ENCODE assay signal across 28 cellular contexts in the genomic region with DNA sequence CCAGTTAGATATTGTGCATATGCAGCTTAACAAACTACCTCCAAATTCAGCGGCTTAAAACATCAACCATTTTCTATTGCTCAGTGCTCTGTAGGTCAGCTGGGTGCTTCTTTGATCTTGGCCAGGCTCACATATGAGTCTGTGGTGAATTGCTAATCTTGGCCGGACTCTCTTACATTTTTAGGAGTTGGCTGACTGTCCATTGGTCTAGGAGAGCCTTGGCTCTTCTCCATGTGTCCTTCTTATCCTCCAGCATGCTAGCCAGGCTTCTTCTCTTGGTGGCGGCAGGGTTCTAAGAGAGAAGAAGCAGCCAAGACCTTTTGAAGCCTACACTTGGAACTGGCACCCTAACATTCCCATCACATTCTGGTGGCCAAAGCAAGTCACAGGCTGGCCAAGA.
DNase-seq lines count a peak whose midpoint lies in the region; FAIRE-seq and TF ChIP-seq lines count a peak whose summit lies in the region.
"Had no signal": no experiment of that assay in that cellular context is flagged by ENCODE, and none has a peak within 500 bp of the region (broad histone marks: within the 10 kb centered on the region; RNA-seq: fewer than 3 reads in every experiment).

No MANE protein-coding gene starts in this region.

- no TSS peak for BruUV-seq in Calu3 (replicated peaks; lab: Mats Ljungman, UMichigan)

- TF ChIP-seq CTCF in AG10803 (conservative IDR thresholded peaks at IDR 0.05; ENCODE audit: low read length) (no peak), fibroblast of lung (conservative IDR thresholded peaks at IDR 0.05 in 1 of 2, IDR thresholded peaks at IDR 0.05 in 1 of 2; ENCODE audit: low read depth in 1 of 2, low read length in 2 of 2) (no peak), Calu3 (IDR thresholded peaks at IDR 0.05; ENCODE audit: unreplicated experiment) (no peak)

- no peak overlapping the region for H3K27ac Mint-ChIP-seq in Calu3 (ENCODE audit: unreplicated experiment)
- H3K27ac Mint-ChIP-seq: activated naive CD8-positive, alpha-beta T cell treated with anti-CD3 and anti-CD28 coated beads, Interleukin-2, amount 10 ng/mL, durations not matched to agents 7 days and 5 days; CD14-positive monocyte; IgD-negative memory B cell; stimulated activated naive B cell treated with anti-CD40 and anti-IgM and Interleukin-4, amounts not matched to agents 10 μg/mL and 1 μg/mL and 100 μg/mL, for 72 hours had no signal

- H2AFZ ChIP-seq in fibroblast of lung (ENCODE audit: low read length): no peak overlapping the region

- CTCF ChIA-PET in Calu3 (lab: Charles Lee): no interaction called here

- H3K4me1 Mint-ChIP-seq in Calu3 (ENCODE audit: low read depth, unreplicated experiment): no peaks in the 10 kb centered on the region

- no peak overlapping the region for H3K9ac ChIP-seq in fibroblast of lung (ENCODE audit: insufficient read depth, low read length)

- peaks cover 3% of the 10 kb centered on the region for H3K9me3 Mint-ChIP-seq in Calu3 (ENCODE audit: low read depth, unreplicated experiment)
- H3K9me3 Mint-ChIP-seq: activated naive CD8-positive, alpha-beta T cell treated with anti-CD3 and anti-CD28 coated beads, Interleukin-2, amount 10 ng/mL, durations not matched to agents 7 days and 5 days; naive thymus-derived CD8-positive, alpha-beta T cell; stimulated activated naive B cell treated with anti-CD40 and anti-IgM and Interleukin-4, amounts not matched to agents 10 μg/mL and 1 μg/mL and 100 μg/mL, for 72 hours had no signal

- FAIRE-seq in RCC 7860 (lab: Jason Lieb, UNC): no peak
- FAIRE-seq: colon, D721Med had no signal

- H4K20me1 ChIP-seq in fibroblast of lung (ENCODE audit: control insufficient read depth, extremely low read depth, insufficient read depth, low read length): no peaks in the 10 kb centered on the region

- no peak overlapping the region for H3K27ac ChIP-seq in fibroblast of lung (ENCODE audit: insufficient read depth, low read length)
- H3K27ac ChIP-seq: uterus had no signal

- H3K4me1 ChIP-seq in fibroblast of lung (ENCODE audit: control insufficient read depth, extremely low read depth, insufficient read depth, low read length): no peaks in the 10 kb centered on the region
- H3K4me1 ChIP-seq: uterus had no signal

- H3K9me3 ChIP-seq in fibroblast of lung (ENCODE audit: control insufficient read depth, insufficient read depth, low read depth, low read length): no peaks in the 10 kb centered on the region
- H3K9me3 ChIP-seq: uterus had no signal

- no peak overlapping the region for H3K4me3 Mint-ChIP-seq in Calu3 (ENCODE audit: low read depth, unreplicated experiment)
- H3K4me3 Mint-ChIP-seq: activated naive CD8-positive, alpha-beta T cell treated with anti-CD3 and anti-CD28 coated beads, Interleukin-2, amount 10 ng/mL, durations not matched to agents 7 days and 5 days; brain; CD14-positive monocyte; IgD-negative memory B cell; naive thymus-derived CD8-positive, alpha-beta T cell; stimulated activated naive B cell treated with anti-CD40 and anti-IgM and Interleukin-4, amounts not matched to agents 10 μg/mL and 1 μg/mL and 100 μg/mL, for 72 hours had no signal

- intact Hi-C loops in Calu3 (cut with micrococcal nuclease; ENCODE audit: unreplicated experiment): no loop called here

- H3K27me3 ChIP-seq in fibroblast of lung (ENCODE audit: control insufficient read depth, insufficient read depth, low read length): no peaks in the 10 kb centered on the region
- H3K27me3 ChIP-seq: uterus had no signal

- H3K4me2 ChIP-seq in fibroblast of lung (ENCODE audit: extremely low read depth, insufficient read depth, low read length): no peak overlapping the region

- no peak overlapping the region for H3K4me3 ChIP-seq in AG10803 (ENCODE audit: low read length)
- no peak overlapping the region for H3K4me3 ChIP-seq in fibroblast of lung (replicated peaks in 1 of 4; ENCODE audit: control extremely low read depth in 1 of 4, insufficient read depth in 1 of 4, low read depth in 3 of 4, low read length in 4 of 4)
- H3K4me3 ChIP-seq: uterus had no signal

- no peaks in the 10 kb centered on the region for H3K79me2 ChIP-seq in fibroblast of lung (ENCODE audit: control insufficient read depth, insufficient read depth, low read length)

- peaks cover 65% of the 10 kb centered on the region for H3K27me3 Mint-ChIP-seq in Calu3 (ENCODE audit: unreplicated experiment)
- H3K27me3 Mint-ChIP-seq: activated naive CD8-positive, alpha-beta T cell treated with anti-CD3 and anti-CD28 coated beads, Interleukin-2, amount 10 ng/mL, durations not matched to agents 7 days and 5 days; naive thymus-derived CD8-positive, alpha-beta T cell had no signal

- no peaks in the 10 kb centered on the region for H3K36me3 ChIP-seq in fibroblast of lung (ENCODE audit: control insufficient read depth, insufficient read depth, low read length)
- H3K36me3 ChIP-seq: uterus had no signal

- H3K36me3 Mint-ChIP-seq in Calu3 (ENCODE audit: insufficient read depth, unreplicated experiment): no peaks in the 10 kb centered on the region
- H3K36me3 Mint-ChIP-seq: brain; CD14-positive monocyte; stimulated activated naive B cell treated with anti-CD40 and anti-IgM and Interleukin-4, amounts not matched to agents 10 μg/mL and 1 μg/mL and 100 μg/mL, for 72 hours had no signal

- DNase-seq in AG10803 (ENCODE audit: low read depth) (peak; percentile 69), NCI-H446 treated with DMSO at 0.1 percent for 48 hours (lab: John Stamatoyannopoulos, UW) (peak; percentile 54), fibroblast of lung (ENCODE audit: low read depth in 2 of 2) (peak; percentile 8 to 87), myocyte (ENCODE audit: low read depth) (peak; percentile 49), RCC 7860 (ENCODE audit: low spot score) (no peak), Calu3 (no peak), NCI-H524 treated with DMSO at 0.1 percent for 48 hours (lab: John Stamatoyannopoulos, UW) (no peak), H4 (ENCODE audit: low spot score) (no peak)
- DNase-seq: ACHN; activated CD4-positive, alpha-beta T cell treated with anti-CD3 and anti-CD28 coated beads, Interleukin-2, amount 50 U/mL, for 48 hours; activated CD4-positive, CD25-positive, alpha-beta regulatory T cell; activated effector memory CD4-positive, alpha-beta T cell treated with anti-CD3 and anti-CD28 coated beads, Interleukin-2, amount 50 U/mL, for 16 hours; activated naive CD8-positive, alpha-beta T cell treated with anti-CD3 and anti-CD28 coated beads, Interleukin-2, amount 10 ng/mL, durations not matched to agents 7 days and 5 days; effector memory CD4-positive, alpha-beta T cell; naive thymus-derived CD8-positive, alpha-beta T cell; NCI-H1105 treated with DMSO at 0.1 percent for 48 hours; NCI-H2029; NCI-H226; NCI-H82; occipital lobe; stimulated activated CD4-positive, alpha-beta T cell treated with anti-CD3 and anti-CD28 coated beads, Interleukin-4, amount 100 ng/mL, for 1 hour; stimulated activated naive B cell treated with anti-CD40 and anti-IgM and Interleukin-4, amounts not matched to agents 10 μg/mL and 1 μg/mL and 100 μg/mL, for 72 hours; uterus had no signal

Comparison
In these comparisons a context has a peak if more than half of its experiments do, and no peak if none do; other contexts are left out.
1. DNase-seq: peak in AG10803 (single experiment), NCI-H446 treated with DMSO at 0.1 percent for 48 hours (single experiment), fibroblast of lung (2 of 2) and myocyte (single experiment); none in RCC 7860 (single experiment), Calu3 (single experiment), NCI-H524 treated with DMSO at 0.1 percent for 48 hours (single experiment) and H4 (single experiment).